In the genomic region with DNA sequence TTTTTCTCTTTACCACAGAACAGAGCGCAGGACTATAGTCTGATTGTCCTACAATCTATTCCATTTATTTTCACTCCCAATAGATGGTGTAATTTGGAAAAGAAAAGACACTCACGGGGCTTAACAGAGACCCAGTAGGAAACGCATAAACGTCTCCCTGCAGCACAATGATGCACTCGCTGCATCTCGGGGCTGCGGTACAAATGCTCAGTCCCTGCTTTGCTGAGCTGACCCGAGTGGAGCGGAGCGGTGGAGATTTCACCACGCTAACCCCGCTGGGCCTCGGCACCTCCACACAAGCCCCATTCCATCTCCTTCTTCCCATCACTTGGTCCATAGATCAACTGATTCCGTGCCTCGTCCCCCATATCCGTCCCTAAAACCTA, we compare ENCODE assay signal across 8 cellular contexts. TPM values are rescaled to one million over a fixed set of nuclear protein-coding genes. Genes with fewer than 3 reads are reported as not detected.
DNase-seq lines count a peak whose midpoint lies in the region; ATAC-seq and TF ChIP-seq lines count a peak whose summit lies in the region.
"Had no signal": no experiment of that assay in that cellular context is flagged by ENCODE, and none has a peak within 500 bp of the region (broad histone marks: within the 10 kb centered on the region; RNA-seq: fewer than 3 reads in every experiment).

No MANE protein-coding gene starts in this region.

- H3F3A ChIP-seq in smooth muscle cell (ENCODE audit: low read depth) = no peaks in the 10 kb centered on the region

- H3K9ac ChIP-seq in smooth muscle cell (ENCODE audit: low read depth) = no peak overlapping the region

- no peaks in the 10 kb centered on the region for H3K9me3 Mint-ChIP-seq in activated naive CD8-positive, alpha-beta T cell treated with anti-CD3 and anti-CD28 coated beads for 36 hours

- H3K27ac ChIP-seq in hepatocyte (no peak overlapping the region), smooth muscle cell (ENCODE audit: low read depth) (no peak overlapping the region)

- WGBS in hepatocyte (ENCODE audit: low lambda C conversion rate, missing lambda C conversion rate) = 8% methylated on average over 16 of the region's 16 CpGs
- WGBS in smooth muscle cell (ENCODE audit: low lambda C conversion rate) = 5% methylated on average over 16 of the region's 16 CpGs

- H3K79me2 ChIP-seq in hepatocyte (no peaks in the 10 kb centered on the region), smooth muscle cell (ENCODE audit: low read depth) (peaks cover 6% of the 10 kb centered on the region)

- ATAC-seq in GM21723 (IDR thresholded peaks at IDR 0.05; ENCODE audit: unreplicated experiment) (peak; percentile 17), SK-N-SH treated with all-trans-retinoic acid at 6 μM for 48 hours (no peak)
- ATAC-seq: HCT116 had no signal

- peaks cover 57% of the 10 kb centered on the region for H3K27me3 Mint-ChIP-seq in activated naive CD8-positive, alpha-beta T cell treated with anti-CD3 and anti-CD28 coated beads for 36 hours

- peak overlapping the region; percentile 74 for H3K4me3 Mint-ChIP-seq in activated naive CD8-positive, alpha-beta T cell treated with anti-CD3 and anti-CD28 coated beads for 36 hours

- no peaks in the 10 kb centered on the region for H3K36me3 ChIP-seq in hepatocyte (replicated peaks; ENCODE audit: insufficient read depth, low read depth)
- H3K36me3 ChIP-seq in smooth muscle cell (ENCODE audit: low read depth) = no peaks in the 10 kb centered on the region

- H3K9me3 ChIP-seq in hepatocyte (ENCODE audit: low read depth) (no peaks in the 10 kb centered on the region), smooth muscle cell (replicated peaks; ENCODE audit: low read depth) (no peaks in the 10 kb centered on the region)

- no peak for TF ChIP-seq CTCF in hepatocyte (IDR thresholded peaks at IDR 0.05; ENCODE audit: poor library complexity)
- TF ChIP-seq CTCF in smooth muscle cell (IDR thresholded peaks at IDR 0.05; ENCODE audit: borderline replicate concordance, insufficient read depth, poor library complexity, severe bottlenecking) = no peak

- peak overlapping the region; percentile 91 for H2AFZ ChIP-seq in hepatocyte
- peak overlapping the region; percentile 98 for H2AFZ ChIP-seq in smooth muscle cell (ENCODE audit: low read depth)

- no peaks in the 10 kb centered on the region for H3K4me1 ChIP-seq in hepatocyte (ENCODE audit: insufficient read depth)
- H3K4me1 ChIP-seq in smooth muscle cell (ENCODE audit: low read depth) = peaks cover 11% of the 10 kb centered on the region

- DNase-seq in activated naive CD8-positive, alpha-beta T cell treated with anti-CD3 and anti-CD28 coated beads for 36 hours = no peak
- DNase-seq in hepatocyte (ENCODE audit: low spot score) = no peak
- no peak for DNase-seq in smooth muscle cell (lab: John Stamatoyannopoulos, UW; ENCODE audit: unreplicated experiment)
- no peak for DNase-seq in SIG-M5 treated with dmso at 0.1 percent for 504 hours (lab: John Stamatoyannopoulos, UW; ENCODE audit: unreplicated experiment)
- no peak for DNase-seq in NCI-H526 (lab: John Stamatoyannopoulos, UW)

- H3K27me3 ChIP-seq in hepatocyte (peaks cover 30% of the 10 kb centered on the region), smooth muscle cell (ENCODE audit: low read depth) (peaks cover 17% of the 10 kb centered on the region)

- no peaks in the 10 kb centered on the region for H3K36me3 Mint-ChIP-seq in activated naive CD8-positive, alpha-beta T cell treated with anti-CD3 and anti-CD28 coated beads for 36 hours

- H3K4me2 ChIP-seq in hepatocyte (peak overlapping the region; percentile 96), smooth muscle cell (peak overlapping the region; percentile 97)

- peaks cover 20% of the 10 kb centered on the region for H3K4me1 Mint-ChIP-seq in activated naive CD8-positive, alpha-beta T cell treated with anti-CD3 and anti-CD28 coated beads for 36 hours

- H3K4me3 ChIP-seq in hepatocyte (peak overlapping the region; percentile 84), smooth muscle cell (peak overlapping the region; percentile 80)

- no peaks in the 10 kb centered on the region for H4K20me1 ChIP-seq in hepatocyte (ENCODE audit: insufficient read depth, poor library complexity, severe bottlenecking)
- H4K20me1 ChIP-seq in smooth muscle cell (ENCODE audit: low read depth) = no peaks in the 10 kb centered on the region

- no peak overlapping the region for H3K27ac Mint-ChIP-seq in activated naive CD8-positive, alpha-beta T cell treated with anti-CD3 and anti-CD28 coated beads for 36 hours

- H3K9me2 ChIP-seq in hepatocyte (replicated peaks; ENCODE audit: insufficient read depth) = no peaks in the 10 kb centered on the region

TF ChIP-seq in SK-N-SH treated with all-trans-retinoic acid at 6 μM for 48 hours, 23 proteins besides CTCF, POLR2A, EP300 and RAD21:
- TF ChIP-seq ZC3H10 (CRISPR knock-in tag; IDR thresholded peaks at IDR 0.05) (no peak), RARB (CRISPR knock-in tag; IDR thresholded peaks at IDR 0.05) (no peak), ZNF70 (CRISPR knock-in tag; IDR thresholded peaks at IDR 0.05) (no peak), OSR1 (CRISPR knock-in tag; IDR thresholded peaks at IDR 0.05) (no peak)
- TF ChIP-seq, protein P1, sequence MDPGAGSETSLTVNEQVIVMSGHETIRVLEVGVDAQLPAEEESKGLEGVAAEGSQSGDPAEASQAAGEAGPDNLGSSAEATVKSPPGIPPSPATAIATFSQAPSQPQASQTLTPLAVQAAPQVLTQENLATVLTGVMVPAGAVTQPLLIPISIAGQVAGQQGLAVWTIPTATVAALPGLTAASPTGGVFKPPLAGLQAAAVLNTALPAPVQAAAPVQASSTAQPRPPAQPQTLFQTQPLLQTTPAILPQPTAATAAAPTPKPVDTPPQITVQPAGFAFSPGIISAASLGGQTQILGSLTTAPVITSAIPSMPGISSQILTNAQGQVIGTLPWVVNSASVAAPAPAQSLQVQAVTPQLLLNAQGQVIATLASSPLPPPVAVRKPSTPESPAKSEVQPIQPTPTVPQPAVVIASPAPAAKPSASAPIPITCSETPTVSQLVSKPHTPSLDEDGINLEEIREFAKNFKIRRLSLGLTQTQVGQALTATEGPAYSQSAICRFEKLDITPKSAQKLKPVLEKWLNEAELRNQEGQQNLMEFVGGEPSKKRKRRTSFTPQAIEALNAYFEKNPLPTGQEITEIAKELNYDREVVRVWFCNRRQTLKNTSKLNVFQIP (CRISPR knock-in tag; IDR thresholded peaks at IDR 0.05; ENCODE audit: borderline replicate concordance, low read depth) = no peak
- TF ChIP-seq, protein P2, sequence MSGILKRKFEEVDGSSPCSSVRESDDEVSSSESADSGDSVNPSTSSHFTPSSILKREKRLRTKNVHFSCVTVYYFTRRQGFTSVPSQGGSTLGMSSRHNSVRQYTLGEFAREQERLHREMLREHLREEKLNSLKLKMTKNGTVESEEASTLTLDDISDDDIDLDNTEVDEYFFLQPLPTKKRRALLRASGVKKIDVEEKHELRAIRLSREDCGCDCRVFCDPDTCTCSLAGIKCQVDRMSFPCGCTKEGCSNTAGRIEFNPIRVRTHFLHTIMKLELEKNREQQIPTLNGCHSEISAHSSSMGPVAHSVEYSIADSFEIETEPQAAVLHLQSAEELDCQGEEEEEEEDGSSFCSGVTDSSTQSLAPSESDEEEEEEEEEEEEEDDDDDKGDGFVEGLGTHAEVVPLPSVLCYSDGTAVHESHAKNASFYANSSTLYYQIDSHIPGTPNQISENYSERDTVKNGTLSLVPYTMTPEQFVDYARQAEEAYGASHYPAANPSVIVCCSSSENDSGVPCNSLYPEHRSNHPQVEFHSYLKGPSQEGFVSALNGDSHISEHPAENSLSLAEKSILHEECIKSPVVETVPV (CRISPR knock-in tag; IDR thresholded peaks at IDR 0.05) = no peak

RNA-seq across cellular contexts. Expression of a gene that starts 1.5 kb away (rescaled TPM):
- total RNA-seq in activated naive CD8-positive, alpha-beta T cell treated with anti-CD3 and anti-CD28 coated beads for 36 hours = 1 to 10 TPM; 3.0 to 4.7 TPM
- total RNA-seq in hepatocyte (11.0 and 13.2 TPM in 2 replicates), smooth muscle cell (34.1 and 58.3 TPM in 2 replicates)
- polyA plus RNA-seq in hepatocyte (12.1 and 18.5 TPM in 2 replicates), smooth muscle cell (48.6 and 64.2 TPM in 2 replicates)
